ENCODE assay signal across 8 cellular contexts in the genomic region with DNA sequence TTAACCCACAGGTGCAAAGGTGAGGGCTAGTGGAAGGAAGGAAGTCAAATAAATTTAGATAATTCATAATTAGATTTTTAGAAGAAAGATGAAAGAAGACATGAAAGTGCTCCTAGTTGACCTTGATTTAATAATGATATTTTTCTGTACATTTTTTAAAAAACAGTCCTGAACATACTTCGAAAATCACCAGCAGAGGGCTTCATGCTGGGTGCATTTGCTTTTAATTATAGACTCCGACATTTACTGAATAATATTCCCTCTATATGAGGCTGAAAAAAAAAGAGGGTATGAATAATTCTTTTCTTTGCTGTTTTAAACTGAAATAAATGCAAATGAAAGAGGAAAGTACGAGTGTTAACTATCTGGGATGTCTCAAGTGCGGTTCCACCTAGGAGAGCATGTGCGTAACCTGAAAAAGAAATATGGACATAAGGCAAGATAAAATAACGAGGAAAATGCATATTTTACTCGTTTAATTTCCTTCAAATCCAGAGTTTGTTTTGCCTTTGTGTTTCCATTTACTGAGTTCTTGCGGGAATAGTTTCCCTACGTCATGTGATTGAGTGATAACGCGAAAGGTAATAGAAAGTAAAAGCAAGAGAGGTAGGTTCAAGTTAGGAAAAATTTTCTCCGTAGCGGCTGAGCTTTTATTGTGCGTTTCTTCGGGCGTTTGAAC. TPM values are rescaled to one million over a fixed set of nuclear protein-coding genes. Genes with fewer than 3 reads are reported as not detected.
DNase-seq lines count a peak whose midpoint lies in the region; ATAC-seq and TF ChIP-seq lines count a peak whose summit lies in the region.

No MANE protein-coding gene starts in this region.

- H3K27me3 ChIP-seq in thoracic aorta (replicated peaks; ENCODE audit: insufficient read depth) = peaks cover 5% of the 10 kb centered on the region

- DNase-seq in Calu3 (no peak), inferior parietal cortex (ENCODE audit: extremely low spot score) (peak; percentile 27), thoracic aorta (ENCODE audit: low spot score) (no peak), KG1 (lab: John Stamatoyannopoulos, UW) (no peak), H4 (ENCODE audit: low spot score) (no peak)

- H3K27me3 Mint-ChIP-seq in Calu3 (ENCODE audit: unreplicated experiment) = peaks cover 63% of the 10 kb centered on the region

- no peak overlapping the region for H3K27ac Mint-ChIP-seq in Calu3 (ENCODE audit: unreplicated experiment)

- H3K4me1 Mint-ChIP-seq in Calu3 (ENCODE audit: low read depth, unreplicated experiment) = peaks cover 12% of the 10 kb centered on the region

- no peaks in the 10 kb centered on the region for H3K36me3 ChIP-seq in thoracic aorta

- no peaks in the 10 kb centered on the region for H3K9me3 Mint-ChIP-seq in Calu3 (ENCODE audit: low read depth, unreplicated experiment)

- intact Hi-C loops in Calu3 (cut with micrococcal nuclease; ENCODE audit: unreplicated experiment) = loop anchor here (1.0 to 10.0 kb wide), 6 partner anchors 209 to 1209 kb away; no protein-coding TSS in a partner anchor

- H3K4me3 ChIP-seq in WI38 (ENCODE audit: low read depth, low read length) (peak overlapping the region; percentile 60), thoracic aorta (peak overlapping the region; percentile 70)

- peaks cover 8% of the 10 kb centered on the region for H3K36me3 Mint-ChIP-seq in Calu3 (ENCODE audit: insufficient read depth, unreplicated experiment)

- BruUV-seq in Calu3 (replicated peaks; lab: Mats Ljungman, UMichigan) = no TSS peak

- ATAC-seq in GM19043 (IDR thresholded peaks at IDR 0.05; ENCODE audit: low read depth, unreplicated experiment) = peak; percentile 48
- ATAC-seq in HG03378 (IDR thresholded peaks at IDR 0.05; ENCODE audit: unreplicated experiment) = peak; percentile 40
- ATAC-seq in thoracic aorta (ENCODE audit: insufficient number of reproducible peaks, low FRiP score, low read depth) = no peak

- peaks cover 8 to 16% of the 10 kb centered on the region in 2 donors for H3K4me1 ChIP-seq in thoracic aorta (ENCODE audit: control insufficient read depth in 1 of 2, low read depth in 2 of 2)

- H3K9me3 ChIP-seq in thoracic aorta = no peaks in the 10 kb centered on the region

- TF ChIP-seq CTCF in Calu3 (IDR thresholded peaks at IDR 0.05; ENCODE audit: unreplicated experiment) = peak; percentile 30
- TF ChIP-seq CTCF in WI38 (IDR thresholded peaks at IDR 0.05; ENCODE audit: low read depth, low read length) = peak; percentile 11; the same call in 1 of the 2 replicates
- TF ChIP-seq CTCF in thoracic aorta (IDR thresholded peaks at IDR 0.05) = no peak

- H3K4me3 Mint-ChIP-seq in Calu3 (ENCODE audit: low read depth, unreplicated experiment) = peak overlapping the region; percentile 80

- CTCF ChIA-PET in Calu3 (lab: Charles Lee) = interaction anchor here (0.9 kb wide), 1 partner anchor 723 kb away, joined by 3 read pairs; no protein-coding TSS in a partner anchor

- no peak overlapping the region for H3K27ac ChIP-seq in thoracic aorta

RNA-seq across cellular contexts. Expression of gene TFAP2B, which starts 3.1 kb away (rescaled TPM):
- total RNA-seq in Calu3 (2022) (not detected in 2 replicates), thoracic aorta (1 to 10 TPM in 1 of 2 donors, not detected in 1; 2.5 TPM)
- not detected in 2 replicates for total RNA-seq in H4 (2014; rRNA removed; shearing (Covaris generic))
